In genomic region chr17:35372846-35373531, GRCh38 we compare ENCODE assay signal across 8 cellular contexts. TPM values are rescaled to one million over a fixed set of nuclear protein-coding genes. Genes with fewer than 3 reads are reported as not detected.
A peak's percentile ranks its signal among the peaks of the same experiment; 100 is the strongest.
DNase-seq lines count a peak whose midpoint lies in the region; ATAC-seq and TF ChIP-seq lines count a peak whose summit lies in the region.

No MANE protein-coding gene starts in this region.

- peak overlapping the region; percentile 100 for H3K27ac Mint-ChIP-seq in T-helper 17 cell

- peak; percentile 39 for DNase-seq in GM06990 (ENCODE audit: extremely low read depth, insufficient read length)
- DNase-seq in T-helper 17 cell = peak in 1 of 3 donors; percentile 19
- DNase-seq in upper lobe of left lung = peak in 1 of 2 donors; percentile 83
- DNase-seq in HuH-7 (ENCODE audit: low spot score) = no peak
- no peak for DNase-seq in mesenteric fat pad (ENCODE audit: low spot score)

- H3K4me3 Mint-ChIP-seq in T-helper 17 cell = peak overlapping the region; percentile 97

- H3K36me3 ChIP-seq in GM06990 (ENCODE audit: control insufficient read depth, insufficient read depth, low read length) (no peaks in the 10 kb centered on the region), ectodermal cell (ENCODE audit: control insufficient read depth, insufficient read depth, low read length) (no peaks in the 10 kb centered on the region), muscle layer of duodenum (ENCODE audit: control insufficient read depth in 1 of 2, insufficient read depth in 2 of 2, low read length in 2 of 2) (no peaks in the 10 kb centered on the region), upper lobe of left lung (peaks cover 0 to 5% (median 0%) of the 10 kb centered on the region in 4 donors)

- no peak for TF ChIP-seq CTCF in GM06990 (IDR thresholded peaks at IDR 0.05; ENCODE audit: insufficient read depth, low read length, poor library complexity, severe bottlenecking)
- no peak for TF ChIP-seq CTCF in upper lobe of left lung (IDR thresholded peaks at IDR 0.05)

- no peak for TF ChIP-seq POLR2A in upper lobe of left lung (IDR thresholded peaks at IDR 0.05)

- ATAC-seq in HG03159 (IDR thresholded peaks at IDR 0.05; ENCODE audit: unreplicated experiment) (peak; percentile 26), T-helper 17 cell (peak; percentile 41), upper lobe of left lung (ENCODE audit: low FRiP score in 2 of 2) (peak in 1 of 2 donors; percentile 27)

- peak overlapping the region; percentile 78 for H3K4me3 ChIP-seq in GM06990 (replicated peaks; ENCODE audit: low read depth, low read length)
- peak overlapping the region; percentile 27 for H3K4me3 ChIP-seq in ectodermal cell (ENCODE audit: insufficient read depth, low read depth, low read length)
- peak overlapping the region; percentile 68 to 78 for H3K4me3 ChIP-seq in muscle layer of duodenum (ENCODE audit: low read depth in 1 of 2, low read length in 2 of 2)
- peak overlapping the region; percentile 59 to 77 (median 64) for H3K4me3 ChIP-seq in upper lobe of left lung

- WGBS in ectodermal cell, 2 experiments = 7 to 8% methylated on average over 16 to 21 of the region's 25 CpGs
- WGBS in upper lobe of left lung, 2 donors = 4 to 6% methylated on average over 3 to 16 of the region's 25 CpGs

- H3K27ac ChIP-seq in ectodermal cell (ENCODE audit: insufficient read depth, low read depth, low read length, poor library complexity, severe bottlenecking) (no peak overlapping the region), muscle layer of duodenum (ENCODE audit: low read length) (peak overlapping the region; percentile 85), upper lobe of left lung (peak overlapping the region; percentile 94 to 98 (median 97))

- H3K27me3 ChIP-seq in GM06990 (replicated peaks; ENCODE audit: control insufficient read depth, insufficient read depth, low read length) (no peaks in the 10 kb centered on the region), ectodermal cell (ENCODE audit: control insufficient read depth, insufficient read depth, low read length, poor library complexity, severe bottlenecking) (peaks cover 56% of the 10 kb centered on the region), muscle layer of duodenum (ENCODE audit: low read depth, low read length) (no peaks in the 10 kb centered on the region), upper lobe of left lung (peaks cover 0 to 3% (median 0%) of the 10 kb centered on the region in 4 donors)

- peaks cover 39% of the 10 kb centered on the region for H3K4me1 Mint-ChIP-seq in T-helper 17 cell

- peaks cover 3% of the 10 kb centered on the region for H3K36me3 Mint-ChIP-seq in T-helper 17 cell (ENCODE audit: low read depth)

- H3K27me3 Mint-ChIP-seq in T-helper 17 cell = no peaks in the 10 kb centered on the region

- H3K4me1 ChIP-seq in ectodermal cell (ENCODE audit: control insufficient read depth, insufficient read depth, low read length) = no peaks in the 10 kb centered on the region
- peaks cover 3 to 9% of the 10 kb centered on the region in 2 donors for H3K4me1 ChIP-seq in muscle layer of duodenum (ENCODE audit: control insufficient read depth in 1 of 2, insufficient read depth in 2 of 2, low read length in 2 of 2)
- H3K4me1 ChIP-seq in upper lobe of left lung = peaks cover 27 to 61% (median 42%) of the 10 kb centered on the region in 4 donors

- TF ChIP-seq EP300 in upper lobe of left lung (IDR thresholded peaks at IDR 0.05) = no peak

- no peaks in the 10 kb centered on the region for H3K9me3 ChIP-seq in T-helper 17 cell (ENCODE audit: control insufficient read depth, low read length, poor library complexity, severe bottlenecking)
- no peaks in the 10 kb centered on the region for H3K9me3 ChIP-seq in ectodermal cell (ENCODE audit: control insufficient read depth, low read length)
- peaks cover 3 to 8% of the 10 kb centered on the region in 2 donors for H3K9me3 ChIP-seq in muscle layer of duodenum (ENCODE audit: control insufficient read depth in 1 of 2, low read length in 2 of 2)
- H3K9me3 ChIP-seq in upper lobe of left lung = peaks cover 0 to 3% (median 0%) of the 10 kb centered on the region in 4 donors

RNA-seq across cellular contexts. Expression of gene SLFN11, which starts 0.4 kb away (rescaled TPM):
- total RNA-seq in T-helper 17 cell (10 to 100 TPM; 21.0 to 26.7 TPM), upper lobe of left lung (100 to 1,000 TPM in 2 of 6 donors, 10 to 100 TPM in 4; 33.6 to 101 (median 57.0) TPM), mesenteric fat pad (54.7 TPM)
- polyA plus RNA-seq in ectodermal cell (2013, experiment 1 of 4) = 2.9 TPM
- polyA plus RNA-seq in ectodermal cell (2013, experiment 2 of 4) = 2.0 TPM
- polyA plus RNA-seq in ectodermal cell (2013, experiment 3 of 4) = 1.4 TPM
- polyA plus RNA-seq in ectodermal cell (2013, experiment 4 of 4) = 2.2 TPM

RNA-seq across cellular contexts. Expression of gene SLFN12, which starts 59.3 kb away (rescaled TPM):
- 1 to 10 TPM; 5.3 to 5.4 TPM for total RNA-seq in T-helper 17 cell
- polyA plus RNA-seq in ectodermal cell (2013, experiment 1 of 4) = 5.9 TPM
- 3.9 TPM for polyA plus RNA-seq in ectodermal cell (2013, experiment 2 of 4)
- 2.1 TPM for polyA plus RNA-seq in ectodermal cell (2013, experiment 3 of 4)
- 2.8 TPM for polyA plus RNA-seq in ectodermal cell (2013, experiment 4 of 4)
- total RNA-seq in upper lobe of left lung = 10 to 100 TPM in 5 of 6 donors, 1 to 10 TPM in 1; 7.0 to 26.2 (median 12.3) TPM
- 17.7 TPM for total RNA-seq in mesenteric fat pad

Comparison
In these comparisons a context has a peak if more than half of its experiments do, and no peak if none do; other contexts are left out.
1. H3K4me3 ChIP-seq: peak in every context shown above with its lines; median percentile 78 in GM06990; 73 in muscle layer of duodenum; 64 in upper lobe of left lung; 27 in ectodermal cell.